8 cellular contexts compared by ENCODE assay signal in genomic region chr11:108498046-108498815, GRCh38. TPM values are rescaled to one million over a fixed set of nuclear protein-coding genes. Genes with fewer than 3 reads are reported as not detected.
A peak's percentile ranks its signal among the peaks of the same experiment; 100 is the strongest.
DNase-seq lines count a peak whose midpoint lies in the region; ATAC-seq and TF ChIP-seq lines count a peak whose summit lies in the region.

Gene POGLUT3 (minus strand): TSS chr11:108498384. CDS start chr11:108498366, 18 bp downstream.

- peaks cover 25% of the 10 kb centered on the region for H3K79me2 ChIP-seq in GM23248 (ENCODE audit: insufficient read depth)

- no peaks in the 10 kb centered on the region for H4K20me1 ChIP-seq in GM23248 (ENCODE audit: insufficient read depth)

- no peaks in the 10 kb centered on the region for H3K36me3 ChIP-seq in GM23248 (ENCODE audit: low read depth)
- no peaks in the 10 kb centered on the region; the same call in 1 of the 2 replicates for H3K36me3 ChIP-seq in MG63
- no peaks in the 10 kb centered on the region for H3K36me3 ChIP-seq in heart right ventricle

- H3K27me3 ChIP-seq in GM23248 (replicated peaks; ENCODE audit: insufficient read depth) (no peaks in the 10 kb centered on the region), MG63 (no peaks in the 10 kb centered on the region), heart right ventricle (no peaks in the 10 kb centered on the region)

- in situ Hi-C loops in GM23248 (cut with MboI), result no loop called here

- H3K27ac ChIP-seq in GM23248, result peak within 1 kb of the TSS; percentile 88
- peak within 1 kb of the TSS; percentile 83 to 100 (median 95) for H3K27ac ChIP-seq in heart right ventricle

- H3K9me2 ChIP-seq in GM23248 (ENCODE audit: insufficient read depth), result no peaks in the 10 kb centered on the region

- peak in 3 of 9 donors; percentile 6 to 13 (median 8) for TF ChIP-seq CTCF in heart right ventricle (IDR thresholded peaks at IDR 0.05)

- intact Hi-C loops in T-helper 1 cell treated with Interleukin-12 subunit alpha and Interleukin-12 subunit beta and Interleukin-4 antibody, amounts not matched to agents 30 ng/mL and 1 ng/mL, for 36 hours (cut with micrococcal nuclease), result loop anchor here (1.0 to 10.0 kb wide), 5 partner anchors 167 to 1041 kb away; partner anchors contain the start of genes CWF19L2 and DDX10
- intact Hi-C loops in heart right ventricle (cut with DNase I) (loop anchor here in 6 of 10 donors (1.0 to 10.0 kb wide), 5 partner anchors 31 to 273 kb away; partner anchors contain the start of genes ATM (in 1 of the 6), C11orf65 (in 1 of the 6), DDX10 (in 1 of the 6) and NPAT (in 1 of the 6)), posterior vena cava (cut with DNase I) (no loop called here)

- peaks cover 11% of the 10 kb centered on the region for H3K4me1 ChIP-seq in GM23248 (ENCODE audit: insufficient read depth)
- H3K4me1 ChIP-seq in heart right ventricle, result peaks cover 3 to 22% (median 18%) of the 10 kb centered on the region in 9 donors

- ATAC-seq in heart right ventricle, result peak; percentile 64 to 90 (median 79)

- H3F3A ChIP-seq in GM23248 (ENCODE audit: insufficient read depth), result peaks cover 22% of the 10 kb centered on the region

- DNase-seq in ELR (ENCODE audit: low read depth), result peak; percentile 74
- DNase-seq in GM23248, result peak; percentile 75
- DNase-seq in MG63, result peak; percentile 82
- peak in 33 of 56 donors; percentile 8 to 54 (median 33) for DNase-seq in amygdala (lab: John Stamatoyannopoulos, UW)
- DNase-seq in heart right ventricle, result peak; percentile 48 to 73
- DNase-seq in posterior vena cava (ENCODE audit: low spot score), result peak; percentile 87
- no peak for DNase-seq in T1000 (lab: John Stamatoyannopoulos, UW)

- H3K4me2 ChIP-seq in GM23248 (ENCODE audit: unreplicated experiment), result peak within 1 kb of the TSS; percentile 86

- peak within 1 kb of the TSS; percentile 95 for H2AFZ ChIP-seq in GM23248

- 2 to 3% methylated on average over 24 to 46 of the region's 84 CpGs for WGBS in GM23248 (ENCODE audit: low coverage in 1 of 2, low lambda C conversion rate in 2 of 2, missing lambda C conversion rate in 2 of 2), 2 experiments
- WGBS in heart right ventricle, 2 donors, result 0% methylated on average over 65 to 84 of the region's 84 CpGs

- peak within 1 kb of the TSS; percentile 77 for H3K4me3 ChIP-seq in GM23248
- peak within 1 kb of the TSS; percentile 53 for H3K4me3 ChIP-seq in MG63
- peak within 1 kb of the TSS; percentile 62 to 83 (median 76) for H3K4me3 ChIP-seq in heart right ventricle

- H3K9me3 ChIP-seq in GM23248 (ENCODE audit: low read depth) (no peaks in the 10 kb centered on the region), MG63 (no peaks in the 10 kb centered on the region), heart right ventricle (no peaks in the 10 kb centered on the region)

- peak within 1 kb of the TSS; percentile 87 for H3K9ac ChIP-seq in GM23248

RNA-seq across cellular contexts. Expression of gene POGLUT3, which starts in this region (rescaled TPM):
- total RNA-seq in GM23248 (2014; rRNA removed; shearing (Covaris generic)), result 21.6 and 26.6 TPM in 2 replicates
- 22.9 and 23.9 TPM in 2 replicates for polyA plus RNA-seq in GM23248 (2016; fragmentation: Nextera tagmentation; extraction: Ambion mirVana)
- 20.6 and 24.7 TPM in 2 replicates for total RNA-seq in MG63 (2014; rRNA removed; shearing (Covaris generic); ENCODE audit: low replicate concordance)
- total RNA-seq in T-helper 1 cell treated with Interleukin-12 subunit alpha and Interleukin-12 subunit beta and Interleukin-4 antibody, amounts not matched to agents 30 ng/mL and 1 ng/mL, for 36 hours, result 13.6 and 15.1 TPM in 2 replicates
- 10 to 100 TPM in 6 of 10 donors, 1 to 10 TPM in 4; 6.5 to 17.9 (median 11.4) TPM for total RNA-seq in heart right ventricle
- polyA plus RNA-seq in heart right ventricle, result 1 to 10 TPM; 5.9 to 9.2 TPM
- total RNA-seq in posterior vena cava, result 10 to 100 TPM; 55.5 to 59.8 TPM

Comparison
In these comparisons a context has a peak if more than half of its experiments do, and no peak if none do; other contexts are left out.
1. intact Hi-C loops: an anchor here in T-helper 1 cell treated with Interleukin-12 subunit alpha and Interleukin-12 subunit beta and Interleukin-4 antibody, amounts not matched to agents 30 ng/mL and 1 ng/mL, for 36 hours (1.0 to 10.0 kb wide) and heart right ventricle (1.0 to 10.0 kb wide); none called in posterior vena cava.